ENCODE assay signal across 15 cellular contexts in the genomic region with DNA sequence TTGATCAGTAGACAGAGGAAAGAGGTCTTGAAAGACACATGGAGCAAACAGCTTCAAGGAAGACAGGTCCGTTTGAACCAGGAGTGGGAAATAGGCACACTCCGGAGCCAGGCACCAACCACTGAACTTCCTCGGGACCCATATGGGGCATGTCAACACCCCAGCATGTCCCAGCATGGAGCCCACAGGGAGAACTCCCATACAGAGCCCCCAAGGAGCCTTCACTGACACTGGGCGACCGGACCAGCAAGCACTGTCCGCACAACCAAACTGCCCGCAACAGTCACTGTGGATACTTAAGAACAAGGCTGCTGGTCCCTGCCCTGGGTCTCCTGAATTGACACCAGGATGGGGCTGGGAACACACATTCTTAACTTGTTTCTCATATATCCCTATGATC.
DNase-seq lines count a peak whose midpoint lies in the region; ATAC-seq and TF ChIP-seq lines count a peak whose summit lies in the region.
"Had no signal": no experiment of that assay in that cellular context is flagged by ENCODE, and none has a peak within 500 bp of the region (broad histone marks: within the 10 kb centered on the region; RNA-seq: fewer than 3 reads in every experiment).

No MANE protein-coding gene starts in this region.

- no peaks in the 10 kb centered on the region for H3K36me3 Mint-ChIP-seq in type B pancreatic cell
- H3K36me3 Mint-ChIP-seq: CD8-positive, alpha-beta T cell had no signal

- H3K4me1 Mint-ChIP-seq in stimulated activated naive CD8-positive, alpha-beta T cell treated with anti-CD3 and anti-CD28 coated beads, Interleukin-15, amount 100 ng/mL, for 72 hours, result peaks cover 6% of the 10 kb centered on the region
- H3K4me1 Mint-ChIP-seq in type B pancreatic cell (ENCODE audit: unreplicated experiment), result no peaks in the 10 kb centered on the region
- H3K4me1 Mint-ChIP-seq: B cell had no signal

- intact Hi-C loops in sciatic nerve (cut with DNase I), result no loop called here

- DNase-seq in stimulated activated naive CD8-positive, alpha-beta T cell treated with anti-CD3 and anti-CD28 coated beads, Interleukin-15, Interleukin-2, amounts not matched to agents 100 U/mL and 50 U/mL, for 24 hours, result no peak
- no peak for DNase-seq in stimulated activated naive CD8-positive, alpha-beta T cell treated with anti-CD3 and anti-CD28 coated beads, Interleukin-15, amount 100 ng/mL, for 72 hours
- DNase-seq in sciatic nerve (ENCODE audit: low spot score) (peak; percentile 34), type B pancreatic cell (ENCODE audit: extremely low spot score, unreplicated experiment) (peak; percentile 42), anterior cingulate cortex (lab: John Stamatoyannopoulos, UW) (no peak), SIG-M5 treated with dmso at 0.1 percent for 504 hours (lab: John Stamatoyannopoulos, UW; ENCODE audit: unreplicated experiment) (no peak)
- DNase-seq: AML-193; Caco-2; Calu3; CD4-positive, alpha-beta T cell; CD8-positive, alpha-beta T cell; DMS79 treated with DMSO at 0.1 percent for 48 hours; GF-D8 had no signal

- H3K9me3 Mint-ChIP-seq in stimulated activated naive CD8-positive, alpha-beta T cell treated with anti-CD3 and anti-CD28 coated beads, Interleukin-15, amount 100 ng/mL, for 72 hours, result no peaks in the 10 kb centered on the region
- no peaks in the 10 kb centered on the region for H3K9me3 Mint-ChIP-seq in type B pancreatic cell
- H3K9me3 Mint-ChIP-seq: CD4-positive, alpha-beta T cell; CD8-positive, alpha-beta T cell had no signal

- TF ChIP-seq CTCF in type B pancreatic cell (conservative IDR thresholded peaks at IDR 0.05), result no peak

- ATAC-seq in stimulated activated naive CD8-positive, alpha-beta T cell treated with anti-CD3 and anti-CD28 coated beads, Interleukin-15, Interleukin-2, amounts not matched to agents 100 U/mL and 50 U/mL, for 24 hours, result peak; percentile 20
- ATAC-seq in stimulated activated naive CD8-positive, alpha-beta T cell treated with anti-CD3 and anti-CD28 coated beads, Interleukin-15, amount 100 ng/mL, for 72 hours, result no peak
- ATAC-seq in sciatic nerve, result no peak
- ATAC-seq: A549; CD8-positive, alpha-beta T cell had no signal

- no peak overlapping the region for H3K27ac Mint-ChIP-seq in stimulated activated naive CD8-positive, alpha-beta T cell treated with anti-CD3 and anti-CD28 coated beads, Interleukin-15, amount 100 ng/mL, for 72 hours
- no peak overlapping the region for H3K27ac Mint-ChIP-seq in type B pancreatic cell
- H3K27ac Mint-ChIP-seq: B cell; CD4-positive, alpha-beta T cell; CD8-positive, alpha-beta T cell had no signal

- H3K4me3 Mint-ChIP-seq in stimulated activated naive CD8-positive, alpha-beta T cell treated with anti-CD3 and anti-CD28 coated beads, Interleukin-15, amount 100 ng/mL, for 72 hours, result no peak overlapping the region
- H3K4me3 Mint-ChIP-seq in type B pancreatic cell, result no peak overlapping the region
- H3K4me3 Mint-ChIP-seq: B cell; CD4-positive, alpha-beta T cell; CD8-positive, alpha-beta T cell had no signal

- peaks cover 16% of the 10 kb centered on the region for H3K27me3 Mint-ChIP-seq in stimulated activated naive CD8-positive, alpha-beta T cell treated with anti-CD3 and anti-CD28 coated beads, Interleukin-15, amount 100 ng/mL, for 72 hours
- peaks cover 13% of the 10 kb centered on the region for H3K27me3 Mint-ChIP-seq in type B pancreatic cell
- H3K27me3 Mint-ChIP-seq: B cell; CD4-positive, alpha-beta T cell had no signal

Comparison
In these comparisons a context has a peak if more than half of its experiments do, and no peak if none do; other contexts are left out.
1. DNase-seq: peak in sciatic nerve (single experiment) and type B pancreatic cell (single experiment); none in stimulated activated naive CD8-positive, alpha-beta T cell treated with anti-CD3 and anti-CD28 coated beads, Interleukin-15, Interleukin-2, amounts not matched to agents 100 U/mL and 50 U/mL, for 24 hours (single experiment), stimulated activated naive CD8-positive, alpha-beta T cell treated with anti-CD3 and anti-CD28 coated beads, Interleukin-15, amount 100 ng/mL, for 72 hours (0 of 2), anterior cingulate cortex (0 of 58) and SIG-M5 treated with dmso at 0.1 percent for 504 hours (single experiment).